ENCODE assay signal across 20 cellular contexts in the genomic region with DNA sequence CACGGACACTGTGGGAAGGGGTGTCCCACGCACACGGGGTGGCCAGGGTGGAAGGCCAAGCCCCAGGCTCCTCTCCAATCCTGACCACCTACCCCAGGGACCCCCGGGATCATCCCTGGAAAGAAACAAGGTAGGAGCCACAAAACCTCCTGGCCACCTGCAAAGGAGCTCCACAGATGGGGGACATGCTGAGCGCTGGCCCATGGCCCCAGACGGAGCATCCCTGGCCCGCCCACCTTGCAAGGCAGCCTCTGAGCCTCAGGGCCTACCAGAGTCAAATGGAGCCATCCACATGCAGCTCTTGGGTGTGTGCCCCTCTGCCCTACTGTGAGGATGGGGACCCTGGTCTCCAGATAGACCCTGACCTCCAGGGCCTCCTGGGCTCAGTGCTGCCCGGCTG. TPM values are rescaled to one million over a fixed set of nuclear protein-coding genes. Genes with fewer than 3 reads are reported as not detected.
DNase-seq lines count a peak whose midpoint lies in the region; ATAC-seq and TF ChIP-seq lines count a peak whose summit lies in the region.
"Had no signal": no experiment of that assay in that cellular context is flagged by ENCODE, and none has a peak within 500 bp of the region (broad histone marks: within the 10 kb centered on the region; RNA-seq: fewer than 3 reads in every experiment).

No MANE protein-coding gene starts in this region.

- ATAC-seq in upper lobe of left lung (ENCODE audit: low FRiP score in 2 of 2) = no peak

- H3K9ac ChIP-seq in endodermal cell (ENCODE audit: extremely low read depth, low read length, poor library complexity, severe bottlenecking) (no peak overlapping the region), muscle layer of colon (ENCODE audit: low read length) (no peak overlapping the region)
- H3K9ac ChIP-seq: KMS-11 had no signal

- no peaks in the 10 kb centered on the region for H3K4me1 Mint-ChIP-seq in endodermal cell

- no peaks in the 10 kb centered on the region for H3K9me3 ChIP-seq in left ventricle myocardium inferior (replicated peaks)
- no peaks in the 10 kb centered on the region for H3K9me3 ChIP-seq in endodermal cell (ENCODE audit: control insufficient read depth, low read length)
- H3K9me3 ChIP-seq in muscle layer of colon (ENCODE audit: low read length) = no peaks in the 10 kb centered on the region
- no peaks in the 10 kb centered on the region for H3K9me3 ChIP-seq in upper lobe of left lung
- H3K9me3 ChIP-seq in hepatocyte (ENCODE audit: low read depth) = no peaks in the 10 kb centered on the region
- H3K9me3 ChIP-seq: BLaER1 treated with 17β-estradiol and CSF1 and Interleukin-3, amounts not matched to agents 10 nM and 100 nM had no signal

- H3K9me2 ChIP-seq in hepatocyte (replicated peaks; ENCODE audit: insufficient read depth) = no peaks in the 10 kb centered on the region

- TF ChIP-seq POLR2A in upper lobe of left lung (IDR thresholded peaks at IDR 0.05) = no peak

- H3K4me3 ChIP-seq in left ventricle myocardium inferior (no peak overlapping the region), endodermal cell (ENCODE audit: low read length) (no peak overlapping the region), muscle layer of colon (ENCODE audit: low read depth in 1 of 2, low read length in 2 of 2) (no peak overlapping the region), upper lobe of left lung (no peak overlapping the region), hepatocyte (no peak overlapping the region)
- H3K4me3 ChIP-seq: BLaER1 treated with 17β-estradiol and CSF1 and Interleukin-3, amounts not matched to agents 10 nM and 100 nM; PC-9 had no signal

- H2AFZ ChIP-seq in hepatocyte = no peak overlapping the region
- H2AFZ ChIP-seq: PC-9 had no signal

- TF ChIP-seq CTCF in left ventricle myocardium inferior (IDR thresholded peaks at IDR 0.05; ENCODE audit: borderline replicate concordance) (no peak), endodermal cell (conservative IDR thresholded peaks at IDR 0.05) (no peak), upper lobe of left lung (IDR thresholded peaks at IDR 0.05) (no peak), hepatocyte (IDR thresholded peaks at IDR 0.05; ENCODE audit: poor library complexity) (no peak)

- peaks cover 24% of the 10 kb centered on the region for H3K4me1 ChIP-seq in left ventricle myocardium inferior
- H3K4me1 ChIP-seq in endodermal cell (ENCODE audit: control insufficient read depth, insufficient read depth, low read length) = no peaks in the 10 kb centered on the region
- peaks cover 7% of the 10 kb centered on the region for H3K4me1 ChIP-seq in muscle layer of colon (ENCODE audit: insufficient read depth, low read length)
- peaks cover 14 to 26% (median 17%) of the 10 kb centered on the region in 4 donors for H3K4me1 ChIP-seq in upper lobe of left lung
- H3K4me1 ChIP-seq in hepatocyte (ENCODE audit: insufficient read depth) = no peaks in the 10 kb centered on the region

- H3K36me3 Mint-ChIP-seq in endodermal cell (ENCODE audit: low read depth) = peaks cover 40% of the 10 kb centered on the region

- no peak for TF ChIP-seq EP300 in upper lobe of left lung (IDR thresholded peaks at IDR 0.05)

- intact Hi-C loops in left ventricle myocardium inferior (cut with micrococcal nuclease) (no loop called here), cardiac septum (cut with DNase I) (no loop called here)

- 96 to 97% methylated on average over 4 to 8 of the region's 8 CpGs for WGBS in endodermal cell (ENCODE audit: insufficient coverage in 1 of 2, insufficient read length in 1 of 2), 2 experiments
- 94 to 98% methylated on average over 3 to 7 of the region's 8 CpGs for WGBS in upper lobe of left lung, 2 donors
- 97% methylated on average over 8 of the region's 8 CpGs for WGBS in hepatocyte (ENCODE audit: low lambda C conversion rate, missing lambda C conversion rate)

- no peak overlapping the region for H3K4me3 Mint-ChIP-seq in endodermal cell
- H3K4me3 Mint-ChIP-seq: CD4-positive, alpha-beta T cell had no signal

- H3K4me2 ChIP-seq in hepatocyte = no peak overlapping the region
- H3K4me2 ChIP-seq: BLaER1 treated with 17β-estradiol and CSF1 and Interleukin-3, amounts not matched to agents 10 nM and 100 nM; KMS-11; PC-9 had no signal

- no peak overlapping the region for H3K27ac Mint-ChIP-seq in endodermal cell
- H3K27ac Mint-ChIP-seq: CD4-positive, alpha-beta T cell had no signal

- H3K27me3 ChIP-seq in left ventricle myocardium inferior (ENCODE audit: low read depth) (no peaks in the 10 kb centered on the region), endodermal cell (ENCODE audit: control insufficient read depth, insufficient read depth, low read length, poor library complexity, severe bottlenecking) (no peaks in the 10 kb centered on the region), muscle layer of colon (ENCODE audit: control insufficient read depth in 1 of 2, insufficient read depth in 2 of 2, low read length in 2 of 2) (no peaks in the 10 kb centered on the region), upper lobe of left lung (no peaks in the 10 kb centered on the region), hepatocyte (no peaks in the 10 kb centered on the region)
- H3K27me3 ChIP-seq: BLaER1 treated with 17β-estradiol and CSF1 and Interleukin-3, amounts not matched to agents 10 nM and 100 nM had no signal

- no peak for DNase-seq in left ventricle myocardium inferior
- no peak for DNase-seq in cardiac septum (ENCODE audit: low spot score)
- no peak for DNase-seq in endodermal cell
- DNase-seq in upper lobe of left lung = no peak
- no peak for DNase-seq in NCI-H1417 treated with DMSO at 0.1 percent for 48 hours (lab: John Stamatoyannopoulos, UW)
- DNase-seq in hepatocyte (ENCODE audit: low spot score) = no peak
- DNase-seq in stimulated activated CD4-positive, alpha-beta T cell treated with anti-CD3 and anti-CD28 coated beads, Interleukin-15, amount 100 ng/mL, for 24 hours = no peak
- DNase-seq: 8988T; AML-193; CD4-positive, alpha-beta T cell; MM.1S; NCI-H1694; NCI-H2029 treated with DMSO at 0.1 percent for 48 hours; NCI-H446 treated with DMSO at 0.1 percent for 48 hours; NCI-H526 treated with DMSO at 0.1 percent for 48 hours; PC-9; SHP77 had no signal

- H3K79me2 ChIP-seq in hepatocyte = no peaks in the 10 kb centered on the region

- H4K20me1 ChIP-seq in hepatocyte (ENCODE audit: insufficient read depth, poor library complexity, severe bottlenecking) = peaks cover 3% of the 10 kb centered on the region

- H3K9me3 Mint-ChIP-seq in endodermal cell = no peaks in the 10 kb centered on the region
- H3K9me3 Mint-ChIP-seq: CD4-positive, alpha-beta T cell had no signal

- H3K36me3 ChIP-seq in left ventricle myocardium inferior (peaks cover 78% of the 10 kb centered on the region), endodermal cell (ENCODE audit: control insufficient read depth, insufficient read depth, low read length) (peaks cover 12% of the 10 kb centered on the region), muscle layer of colon (ENCODE audit: insufficient read depth, low read length) (peaks cover 14% of the 10 kb centered on the region), upper lobe of left lung (peaks cover 4 to 83% (median 58%) of the 10 kb centered on the region in 4 donors), hepatocyte (replicated peaks; ENCODE audit: insufficient read depth, low read depth) (no peaks in the 10 kb centered on the region)

- H3K27ac ChIP-seq in left ventricle myocardium inferior (replicated peaks) (peak overlapping the region; percentile 81), endodermal cell (ENCODE audit: low read depth, low read length) (peak overlapping the region; percentile 24), muscle layer of colon (ENCODE audit: low read depth, low read length) (peak overlapping the region; percentile 63), upper lobe of left lung (peak overlapping the region in 3 of 4 donors; percentile 32 to 78 (median 71)), hepatocyte (no peak overlapping the region)
- H3K27ac ChIP-seq: BLaER1 treated with 17β-estradiol and CSF1 and Interleukin-3, amounts not matched to agents 10 nM and 100 nM; KMS-11; PC-9 had no signal

- H3K27me3 Mint-ChIP-seq in endodermal cell (ENCODE audit: insufficient read depth) = no peaks in the 10 kb centered on the region
- H3K27me3 Mint-ChIP-seq: CD4-positive, alpha-beta T cell had no signal

RNA-seq across cellular contexts. Expression of a gene that starts 16.3 kb away (rescaled TPM):
- total RNA-seq in left ventricle myocardium inferior (50.1 TPM), cardiac septum (36.0 TPM), endodermal cell (10 to 100 TPM; 60.2 to 90.3 TPM), upper lobe of left lung (100 to 1,000 TPM in 4 of 6 donors, 10 to 100 TPM in 2; 90.6 to 208 (median 110) TPM), hepatocyte (71.3 and 91.4 TPM in 2 replicates)
- 30.6 TPM for polyA plus RNA-seq in endodermal cell (2013, experiment 1 of 2)
- polyA plus RNA-seq in endodermal cell (2013, experiment 2 of 2) = 33.5 TPM
- polyA plus RNA-seq in hepatocyte = 123 and 124 TPM in 2 replicates

RNA-seq across cellular contexts. Expression of a gene that starts 39.7 kb away (rescaled TPM):
- total RNA-seq in left ventricle myocardium inferior (61.5 TPM), cardiac septum (61.0 TPM), endodermal cell (10 to 100 TPM; 42.7 to 48.7 TPM), upper lobe of left lung (10 to 100 TPM; 19.6 to 38.1 (median 33.6) TPM), hepatocyte (22.0 and 25.8 TPM in 2 replicates)
- 60.9 TPM for polyA plus RNA-seq in endodermal cell (2013, experiment 1 of 2)
- 52.0 TPM for polyA plus RNA-seq in endodermal cell (2013, experiment 2 of 2)
- polyA plus RNA-seq in hepatocyte = 99.8 and 106 TPM in 2 replicates

RNA-seq across cellular contexts. Expression of a gene that starts 40.0 kb away (rescaled TPM):
- total RNA-seq in left ventricle myocardium inferior (15.9 TPM), cardiac septum (12.6 TPM), endodermal cell (10 to 100 TPM; 30.0 to 45.0 TPM), upper lobe of left lung (100 to 1,000 TPM in 2 of 6 donors, 10 to 100 TPM in 4; 33.1 to 141 (median 49.7) TPM), hepatocyte (13.7 and 34.1 TPM in 2 replicates)
- polyA plus RNA-seq in endodermal cell (2013, experiment 1 of 2) = 24.6 TPM
- polyA plus RNA-seq in endodermal cell (2013, experiment 2 of 2) = 21.1 TPM
- 44.3 and 59.2 TPM in 2 replicates for polyA plus RNA-seq in hepatocyte

RNA-seq across cellular contexts. Expression of a gene that starts 56.1 kb away (rescaled TPM):
- 7.6 TPM for total RNA-seq in left ventricle myocardium inferior
- 6.8 TPM for total RNA-seq in cardiac septum
- total RNA-seq in endodermal cell = 10 to 100 TPM; 23.2 to 28.0 TPM
- polyA plus RNA-seq in endodermal cell (2013, experiment 1 of 2) = 30.3 TPM
- 24.0 TPM for polyA plus RNA-seq in endodermal cell (2013, experiment 2 of 2)
- total RNA-seq in upper lobe of left lung = 10 to 100 TPM in 4 of 6 donors, 1 to 10 TPM in 2; 5.3 to 55.5 (median 12.6) TPM
- 7.3 and 8.8 TPM in 2 replicates for total RNA-seq in hepatocyte
- polyA plus RNA-seq in hepatocyte = 10.1 and 14.7 TPM in 2 replicates
